ENCODE assay signal across 19 cellular contexts in genomic region chr10:29356931-29357330, GRCh38.
"Had no signal": no experiment of that assay in that cellular context is flagged by ENCODE, and none has a peak within 500 bp of the region (broad histone marks: within the 10 kb centered on the region; RNA-seq: fewer than 3 reads in every experiment).

No MANE protein-coding gene starts in this region.

- ATAC-seq: gastroesophageal sphincter, left cardiac atrium, lower lobe of right lung, sciatic nerve, upper lobe of right lung had no signal

- H2AFZ ChIP-seq: hepatocyte had no signal

- H3K4me3 ChIP-seq: gastroesophageal sphincter, hepatocyte, lower lobe of right lung, suprapubic skin, upper lobe of right lung had no signal

- H3K79me2 ChIP-seq: hepatocyte had no signal

- H3K27ac ChIP-seq: epithelial cell of prostate, gastroesophageal sphincter, lower lobe of right lung, neutrophil, suprapubic skin, upper lobe of right lung had no signal

- H3K36me3 ChIP-seq: gastroesophageal sphincter, lower lobe of right lung, neutrophil, suprapubic skin, upper lobe of right lung had no signal

- H3K4me1 ChIP-seq: lower lobe of right lung, suprapubic skin had no signal

- H3K9me3 ChIP-seq: gastroesophageal sphincter, lower lobe of right lung, neutrophil, suprapubic skin, upper lobe of right lung had no signal

- H3K4me2 ChIP-seq: hepatocyte had no signal

- DNase-seq: activated B cell treated with CpG ODN at 0.5 μM for 24 hours; activated CD4-positive, alpha-beta T cell treated with anti-CD3 and anti-CD28 coated beads, Interleukin-2, amount 10 ng/mL, durations not matched to agents 24 days and 14 days; activated CD8-positive, alpha-beta memory T cell treated with anti-CD3 and anti-CD28 coated beads for 24 hours; activated naive CD4-positive, alpha-beta T cell treated with anti-CD3 and anti-CD28 coated beads for 36 hours; central memory CD4-positive, alpha-beta T cell; cortex of kidney; effector CD8-positive, alpha-beta T cell; left cardiac atrium; lower lobe of right lung; naive B cell; stimulated activated CD4-positive, alpha-beta T cell treated with anti-CD3 and anti-CD28 coated beads, Interleukin-2, amount 100 ng/mL, for 24 hours; stimulated activated naive CD4-positive, alpha-beta T cell treated with Interleukin-2 at 50 U/mL for 16 hours; upper lobe of right lung had no signal

- H3K27me3 ChIP-seq: gastroesophageal sphincter, hepatocyte, suprapubic skin, upper lobe of right lung had no signal
